25 cellular contexts compared by ENCODE assay signal in the genomic region with DNA sequence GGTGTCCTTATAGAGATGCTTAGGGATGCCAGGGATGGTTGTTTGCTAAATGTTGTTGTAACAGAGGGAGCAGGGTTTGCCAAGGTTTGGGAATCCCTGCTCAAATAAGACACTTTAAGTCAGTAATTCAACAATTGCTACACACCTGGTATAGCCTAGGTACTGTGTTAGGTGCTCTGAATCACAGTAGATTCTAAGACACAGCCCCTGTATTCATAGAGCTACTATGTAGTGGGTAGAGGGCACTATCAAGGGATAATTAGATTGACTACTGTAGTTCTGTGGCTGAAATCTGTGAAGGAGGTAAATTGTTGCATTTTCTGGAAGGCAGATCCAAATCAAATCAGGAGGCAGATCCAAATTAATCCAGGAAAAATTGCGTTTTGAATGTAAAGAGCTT.
"Had no signal": no experiment of that assay in that cellular context is flagged by ENCODE, and none has a peak within 500 bp of the region (broad histone marks: within the 10 kb centered on the region; RNA-seq: fewer than 3 reads in every experiment).

No MANE protein-coding gene starts in this region.

- ATAC-seq: body of pancreas; gastrocnemius medialis; right cardiac atrium; stimulated activated naive CD8-positive, alpha-beta T cell treated with anti-CD3 and anti-CD28 coated beads, Interleukin-15, Interleukin-2, amounts not matched to agents 100 U/mL and 50 U/mL, for 24 hours had no signal

- H3K36me3 Mint-ChIP-seq: activated naive CD8-positive, alpha-beta T cell; naive B cell had no signal

- DNase-seq: activated CD4-positive, alpha-beta T cell treated with anti-CD3 and anti-CD28 coated beads for 4 hours; activated CD4-positive, alpha-beta T cell treated with anti-CD3 and anti-CD28 coated beads, Interleukin-2, amount 50 U/mL, for 4 hours; activated CD8-positive, alpha-beta memory T cell treated with anti-CD3 and anti-CD28 coated beads for 24 hours; activated effector memory CD4-positive, alpha-beta T cell treated with Interleukin-2 at 50 U/mL for 16 hours; activated naive CD4-positive, alpha-beta T cell treated with Interleukin-2 at 50 U/mL for 16 hours; anterior cingulate cortex; body of pancreas; colonic mucosa; effector memory CD4-positive, alpha-beta T cell; erythroblast; gastrocnemius medialis; glutamatergic neuron; left ventricle myocardium inferior; naive B cell; nucleus accumbens; posterior cingulate gyrus; right cardiac atrium; stimulated activated CD4-positive, alpha-beta T cell treated with anti-CD3 and anti-CD28 coated beads, Interleukin-2, amount 100 ng/mL, for 48 hours; stimulated activated naive CD8-positive, alpha-beta T cell treated with anti-CD3 and anti-CD28 coated beads, Interleukin-15, Interleukin-2, amounts not matched to agents 100 U/mL and 50 U/mL, for 24 hours; T-helper 2 cell; testis; transverse colon; uterus had no signal

- H3K4me1 ChIP-seq: body of pancreas, colonic mucosa, testis, transverse colon, uterus had no signal

- H3K27me3 ChIP-seq: body of pancreas, colonic mucosa, gastrocnemius medialis, testis, transverse colon, uterus had no signal

- H3K9me3 ChIP-seq: body of pancreas, colonic mucosa, gastrocnemius medialis, left ventricle myocardium inferior, testis, transverse colon, uterus had no signal

- H3K4me3 Mint-ChIP-seq: activated naive CD8-positive, alpha-beta T cell; naive B cell had no signal

- H3K27ac Mint-ChIP-seq: activated naive CD8-positive, alpha-beta T cell had no signal

- H3K4me1 Mint-ChIP-seq: naive B cell had no signal

- H3K4me3 ChIP-seq: body of pancreas, colonic mucosa, gastrocnemius medialis, left ventricle myocardium inferior, lung, testis, transverse colon, uterus had no signal

- H3K36me3 ChIP-seq: colonic mucosa, gastrocnemius medialis, left ventricle myocardium inferior, transverse colon, uterus had no signal

- H3K27ac ChIP-seq: body of pancreas, colonic mucosa, gastrocnemius medialis, left ventricle myocardium inferior, testis, transverse colon, uterus had no signal
